1 cellular context compared by ENCODE assay signal in genomic region chrX:154004315-154004714, GRCh38.
TF ChIP-seq lines count a peak whose summit lies in the region.

No MANE protein-coding gene starts in this region.

TF ChIP-seq in SK-N-SH, 30 proteins besides CTCF, POLR2A, EP300 and RAD21 (continued from another document):
- TF ChIP-seq TAF1 (IDR thresholded peaks at IDR 0.05; ENCODE audit: borderline replicate concordance, low read depth, low read length) (no peak), MEF2A (IDR thresholded peaks at IDR 0.05; ENCODE audit: borderline replicate concordance, low read depth) (no peak), USF2 (IDR thresholded peaks at IDR 0.05; ENCODE audit: borderline replicate concordance, low read depth, low read length) (no peak), CHD2 (IDR thresholded peaks at IDR 0.05; ENCODE audit: low read length, partially characterized antibody) (no peak), RCOR1 (IDR thresholded peaks at IDR 0.05; ENCODE audit: low read length) (no peak), PBX3 (IDR thresholded peaks at IDR 0.05) (no peak), TCF12 (IDR thresholded peaks at IDR 0.05) (no peak), GATA2 (CRISPR knock-in tag; IDR thresholded peaks at IDR 0.05) (no peak), GABPA (IDR thresholded peaks at IDR 0.05; ENCODE audit: low read depth) (no peak), IRF3 (IDR thresholded peaks at IDR 0.05; ENCODE audit: low read depth, low read length) (no peak), REST (IDR thresholded peaks at IDR 0.05; ENCODE audit: low read depth, low read length) (no peak), YY1 (IDR thresholded peaks at IDR 0.05; ENCODE audit: low read depth) (no peak), ELF1 (IDR thresholded peaks at IDR 0.05) (no peak), ZBTB33 (IDR thresholded peaks at IDR 0.05; ENCODE audit: borderline replicate concordance, low read depth) (no peak), RFX5 (IDR thresholded peaks at IDR 0.05; ENCODE audit: low read length) (no peak), NFIC (IDR thresholded peaks at IDR 0.05; ENCODE audit: borderline replicate concordance) (no peak), EZH2phosphoT487 (IDR thresholded peaks at IDR 0.05; ENCODE audit: borderline replicate concordance, low read depth) (no peak)
TF ChIP-seq in SK-N-SH: peak in this region for 0.
